9 cellular contexts compared by ENCODE assay signal in the genomic region with DNA sequence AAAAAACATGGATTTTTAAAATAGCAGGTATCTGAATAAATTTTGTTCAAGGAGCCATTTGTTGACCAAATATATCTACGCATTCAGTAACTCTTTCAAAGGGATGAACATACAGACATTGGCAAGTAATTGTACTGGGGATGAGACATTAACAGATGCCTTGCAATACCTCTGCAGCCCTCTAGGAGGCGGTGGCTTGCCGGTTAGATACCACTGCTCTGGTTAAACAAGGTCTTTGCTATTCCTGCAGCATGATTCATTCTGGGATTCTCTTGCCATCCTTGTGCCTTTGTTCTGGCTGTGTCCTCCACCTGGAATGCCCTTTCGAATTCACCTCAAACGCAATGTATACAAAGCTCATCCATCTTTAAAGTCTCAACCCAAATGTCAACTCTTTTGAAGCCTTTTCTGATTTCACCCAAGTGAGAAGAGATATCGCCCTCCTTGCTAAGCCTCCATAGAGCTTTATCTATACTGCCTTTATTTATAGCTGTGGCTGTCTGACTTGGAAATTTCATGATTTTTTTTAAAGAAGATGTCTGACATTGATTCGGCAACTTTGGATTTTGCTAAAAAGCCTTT.
DNase-seq lines count a peak whose midpoint lies in the region; ATAC-seq and TF ChIP-seq lines count a peak whose summit lies in the region.
"Had no signal": no experiment of that assay in that cellular context is flagged by ENCODE, and none has a peak within 500 bp of the region (broad histone marks: within the 10 kb centered on the region; RNA-seq: fewer than 3 reads in every experiment).

No MANE protein-coding gene starts in this region.

- H3K9me3 ChIP-seq in adrenal gland (replicated peaks in 1 of 3): no peaks in the 10 kb centered on the region
- H3K9me3 ChIP-seq in mucosa of descending colon: no peaks in the 10 kb centered on the region
- H3K9me3 ChIP-seq: BLaER1 treated with 17β-estradiol and CSF1 and Interleukin-3, amounts not matched to agents 10 nM and 100 nM had no signal

- ATAC-seq in mucosa of descending colon (peak; percentile 38), HG03521 (IDR thresholded peaks at IDR 0.05; ENCODE audit: unreplicated experiment) (no peak)

- TF ChIP-seq POLR2A in adrenal gland (IDR thresholded peaks at IDR 0.05): no peak

- DNase-seq in NCI-H526 (lab: John Stamatoyannopoulos, UW): peak; percentile 12 to 23
- DNase-seq in NCI-H526 treated with DMSO at 0.1 percent for 48 hours (lab: John Stamatoyannopoulos, UW): no peak
- peak; percentile 26 for DNase-seq in Jurkat, Clone E6-1 (ENCODE audit: low read depth, low spot score)
- DNase-seq in adrenal gland: no peak
- peak in 1 of 3 donors; percentile 12 for DNase-seq in mucosa of descending colon
- DNase-seq in DMS114 treated with DMSO at 0.1 percent for 48 hours (lab: John Stamatoyannopoulos, UW; ENCODE audit: unreplicated experiment): no peak
- no peak for DNase-seq in SIG-M5 (lab: John Stamatoyannopoulos, UW)

- H3K36me3 ChIP-seq in adrenal gland (replicated peaks in 1 of 2) (no peaks in the 10 kb centered on the region), mucosa of descending colon (ENCODE audit: low read depth) (no peaks in the 10 kb centered on the region)
- H3K36me3 ChIP-seq: BLaER1 treated with 17β-estradiol and CSF1 and Interleukin-3, amounts not matched to agents 10 nM and 100 nM had no signal

- no peak overlapping the region for H3K4me3 ChIP-seq in Jurkat, Clone E6-1 (ENCODE audit: low read length)
- no peak overlapping the region for H3K4me3 ChIP-seq in adrenal gland
- no peak overlapping the region for H3K4me3 ChIP-seq in mucosa of descending colon
- H3K4me3 ChIP-seq: BLaER1 treated with 17β-estradiol and CSF1 and Interleukin-3, amounts not matched to agents 10 nM and 100 nM had no signal

- no peaks in the 10 kb centered on the region for H3K27me3 ChIP-seq in adrenal gland
- H3K27me3 ChIP-seq: BLaER1 treated with 17β-estradiol and CSF1 and Interleukin-3, amounts not matched to agents 10 nM and 100 nM had no signal

- WGBS in adrenal gland, 4 donors: 36 to 43% (median 38%) methylated on average over 7 of the region's 7 CpGs

- TF ChIP-seq CTCF in adrenal gland (IDR thresholded peaks at IDR 0.05) (peak in 4 of 6 experiments; percentile 21 to 45 (median 32)), mucosa of descending colon (IDR thresholded peaks at IDR 0.05) (peak; percentile 23)

- H3K27ac ChIP-seq in adrenal gland: no peak overlapping the region
- H3K27ac ChIP-seq: BLaER1 treated with 17β-estradiol and CSF1 and Interleukin-3, amounts not matched to agents 10 nM and 100 nM had no signal

- intact Hi-C loops in adrenal gland (cut with DNase I) (no loop called here), mucosa of descending colon (cut with DNase I, micrococcal nuclease) (no loop called here)

- no peaks in the 10 kb centered on the region for H3K4me1 ChIP-seq in adrenal gland (replicated peaks in 1 of 2)
- H3K4me1 ChIP-seq in mucosa of descending colon (ENCODE audit: low read depth): no peaks in the 10 kb centered on the region

Comparison
In these comparisons a context has a peak if more than half of its experiments do, and no peak if none do; other contexts are left out.
1. DNase-seq: peak in NCI-H526 (2 of 2) and Jurkat, Clone E6-1 (single experiment); none in NCI-H526 treated with DMSO at 0.1 percent for 48 hours (single experiment), adrenal gland (0 of 7), DMS114 treated with DMSO at 0.1 percent for 48 hours (single experiment) and SIG-M5 (single experiment).